In genomic region chr14:94081386-94081820, GRCh38 we compare ENCODE assay signal across 8 cellular contexts. TPM values are rescaled to one million over a fixed set of nuclear protein-coding genes. Genes with fewer than 3 reads are reported as not detected.
DNase-seq lines count a peak whose midpoint lies in the region; ATAC-seq, FAIRE-seq and TF ChIP-seq lines count a peak whose summit lies in the region.

No MANE protein-coding gene starts in this region.

- TF ChIP-seq EP300 in A549 (IDR thresholded peaks at IDR 0.05): no peak

- peaks cover 40% of the 10 kb centered on the region for H3K4me1 Mint-ChIP-seq in activated CD8-positive, alpha-beta T cell treated with anti-CD3 and anti-CD28 coated beads for 36 hours (ENCODE audit: low read depth)
- H3K4me1 Mint-ChIP-seq in stimulated activated naive CD8-positive, alpha-beta T cell treated with anti-CD3 and anti-CD28 coated beads, Interleukin-15, amount 100 ng/mL, for 72 hours: peaks cover 38% of the 10 kb centered on the region

- DNase-seq in A549 (ENCODE audit: low read depth in 1 of 2, low spot score in 1 of 2) (no peak), SKM-1 treated with dmso at 0.1 percent for 144 hours (lab: John Stamatoyannopoulos, UW; ENCODE audit: unreplicated experiment) (no peak), posterior cingulate gyrus (no peak)
- peak; percentile 20 for DNase-seq in activated CD8-positive, alpha-beta T cell treated with anti-CD3 and anti-CD28 coated beads for 36 hours
- DNase-seq in stimulated activated naive CD8-positive, alpha-beta T cell treated with anti-CD3 and anti-CD28 coated beads, Interleukin-15, amount 100 ng/mL, for 72 hours: no peak

- H3K4me1 ChIP-seq in A549: peaks cover 14% of the 10 kb centered on the region

- intact Hi-C loops in activated CD8-positive, alpha-beta T cell treated with anti-CD3 and anti-CD28 coated beads for 36 hours (cut with micrococcal nuclease): loop anchor here (2.0 kb wide), 1 partner anchor 25 kb away; no protein-coding TSS in a partner anchor
- intact Hi-C loops in posterior cingulate gyrus (cut with DNase I): loop anchor here (2.0 to 5.0 kb wide), 3 partner anchors 46 to 96 kb away; partner anchors contain the start of gene IFI27L2

- H3K9me3 ChIP-seq in A549: peaks cover 9% of the 10 kb centered on the region; the same call in 2 of the 3 replicates

- CTCF ChIA-PET in A549 (lab: Yijun Ruan, JAX): interaction anchor here (1.1 to 1.3 kb wide), 2 partner anchors 18 to 141 kb away, joined by 3 read pairs; no protein-coding TSS in a partner anchor
- CTCF ChIA-PET in activated CD8-positive, alpha-beta T cell treated with anti-CD3 and anti-CD28 coated beads for 36 hours (lab: Charles Lee): interaction anchor here (1.2 to 4.8 kb wide), 9 partner anchors 10 to 144 kb away, joined by 3 to 29 read pairs (median 17); no protein-coding TSS in a partner anchor

- no peak for TF ChIP-seq RAD21 in A549 (conservative IDR thresholded peaks at IDR 0.05 in 1 of 2, IDR thresholded peaks at IDR 0.05 in 1 of 2)

- no peak for TF ChIP-seq CTCF in A549 (IDR thresholded peaks at IDR 0.05)
- no peak for TF ChIP-seq CTCF in activated CD8-positive, alpha-beta T cell treated with anti-CD3 and anti-CD28 coated beads for 36 hours (IDR thresholded peaks at IDR 0.05)

- POLR2A ChIA-PET in A549 (lab: Yijun Ruan, JAX): interaction anchor here (0.8 to 1.4 kb wide), 6 partner anchors 14 to 55 kb away, joined by 3 to 6 read pairs (median 3); partner anchors contain the start of gene IFI27L2
- POLR2A ChIA-PET in activated CD8-positive, alpha-beta T cell treated with anti-CD3 and anti-CD28 coated beads for 36 hours (lab: Charles Lee): interaction anchor here (0.7 to 4.5 kb wide), 11 partner anchors 9 to 121 kb away, joined by 3 to 34 read pairs (median 5); partner anchors contain the start of genes IFI27L2 and OTUB2

- H3K4me3 ChIP-seq in A549: peak overlapping the region; percentile 89
- peak overlapping the region; percentile 92 for H3K4me3 ChIP-seq in iPS-11a (ENCODE audit: low read depth, low read length)

- H3K36me3 Mint-ChIP-seq in activated CD8-positive, alpha-beta T cell treated with anti-CD3 and anti-CD28 coated beads for 36 hours (ENCODE audit: low read depth): peaks cover 38% of the 10 kb centered on the region

- H3K27me3 Mint-ChIP-seq in activated CD8-positive, alpha-beta T cell treated with anti-CD3 and anti-CD28 coated beads for 36 hours: no peaks in the 10 kb centered on the region
- no peaks in the 10 kb centered on the region for H3K27me3 Mint-ChIP-seq in stimulated activated naive CD8-positive, alpha-beta T cell treated with anti-CD3 and anti-CD28 coated beads, Interleukin-15, amount 100 ng/mL, for 72 hours

- peak overlapping the region; percentile 80 to 91 for H3K27ac ChIP-seq in A549

- H3K9me3 Mint-ChIP-seq in activated CD8-positive, alpha-beta T cell treated with anti-CD3 and anti-CD28 coated beads for 36 hours: peaks cover 1% of the 10 kb centered on the region
- H3K9me3 Mint-ChIP-seq in stimulated activated naive CD8-positive, alpha-beta T cell treated with anti-CD3 and anti-CD28 coated beads, Interleukin-15, amount 100 ng/mL, for 72 hours: peaks cover 0 to 7% of the 10 kb centered on the region in 2 donors

- peak; percentile 13 to 16; a peak in 3 of 6 replicates for ATAC-seq in A549
- peak; percentile 35 for ATAC-seq in GM18907 (IDR thresholded peaks at IDR 0.05; ENCODE audit: unreplicated experiment)
- ATAC-seq in HG03196 (IDR thresholded peaks at IDR 0.05; ENCODE audit: unreplicated experiment): peak; percentile 13
- peak; percentile 34 for ATAC-seq in activated CD8-positive, alpha-beta T cell treated with anti-CD3 and anti-CD28 coated beads for 36 hours
- peak; percentile 44 for ATAC-seq in stimulated activated naive CD8-positive, alpha-beta T cell treated with anti-CD3 and anti-CD28 coated beads, Interleukin-15, amount 100 ng/mL, for 72 hours

- WGBS in A549 (ENCODE audit: missing lambda C conversion rate): 11% methylated on average over 19 of the region's 19 CpGs

- no peak for FAIRE-seq in A549 (lab: Jason Lieb, UNC)

- peak overlapping the region; percentile 72 for H3K4me2 ChIP-seq in A549

- no peak for TF ChIP-seq POLR2A in A549 (IDR thresholded peaks at IDR 0.05; ENCODE audit: low read length)

- H3K4me3 Mint-ChIP-seq in activated CD8-positive, alpha-beta T cell treated with anti-CD3 and anti-CD28 coated beads for 36 hours: peak overlapping the region; percentile 98
- peak overlapping the region; percentile 96 to 99 for H3K4me3 Mint-ChIP-seq in stimulated activated naive CD8-positive, alpha-beta T cell treated with anti-CD3 and anti-CD28 coated beads, Interleukin-15, amount 100 ng/mL, for 72 hours

- H3K27ac Mint-ChIP-seq in activated CD8-positive, alpha-beta T cell treated with anti-CD3 and anti-CD28 coated beads for 36 hours: peak overlapping the region; percentile 99
- H3K27ac Mint-ChIP-seq in stimulated activated naive CD8-positive, alpha-beta T cell treated with anti-CD3 and anti-CD28 coated beads, Interleukin-15, amount 100 ng/mL, for 72 hours: peak overlapping the region; percentile 100

TF ChIP-seq in A549, 52 proteins besides CTCF, POLR2A, EP300 and RAD21 (continues in another document):
- TF ChIP-seq POLR2AphosphoS2 (conservative IDR thresholded peaks at IDR 0.05; ENCODE audit: low read length): no peak
- TF ChIP-seq, protein P1, sequence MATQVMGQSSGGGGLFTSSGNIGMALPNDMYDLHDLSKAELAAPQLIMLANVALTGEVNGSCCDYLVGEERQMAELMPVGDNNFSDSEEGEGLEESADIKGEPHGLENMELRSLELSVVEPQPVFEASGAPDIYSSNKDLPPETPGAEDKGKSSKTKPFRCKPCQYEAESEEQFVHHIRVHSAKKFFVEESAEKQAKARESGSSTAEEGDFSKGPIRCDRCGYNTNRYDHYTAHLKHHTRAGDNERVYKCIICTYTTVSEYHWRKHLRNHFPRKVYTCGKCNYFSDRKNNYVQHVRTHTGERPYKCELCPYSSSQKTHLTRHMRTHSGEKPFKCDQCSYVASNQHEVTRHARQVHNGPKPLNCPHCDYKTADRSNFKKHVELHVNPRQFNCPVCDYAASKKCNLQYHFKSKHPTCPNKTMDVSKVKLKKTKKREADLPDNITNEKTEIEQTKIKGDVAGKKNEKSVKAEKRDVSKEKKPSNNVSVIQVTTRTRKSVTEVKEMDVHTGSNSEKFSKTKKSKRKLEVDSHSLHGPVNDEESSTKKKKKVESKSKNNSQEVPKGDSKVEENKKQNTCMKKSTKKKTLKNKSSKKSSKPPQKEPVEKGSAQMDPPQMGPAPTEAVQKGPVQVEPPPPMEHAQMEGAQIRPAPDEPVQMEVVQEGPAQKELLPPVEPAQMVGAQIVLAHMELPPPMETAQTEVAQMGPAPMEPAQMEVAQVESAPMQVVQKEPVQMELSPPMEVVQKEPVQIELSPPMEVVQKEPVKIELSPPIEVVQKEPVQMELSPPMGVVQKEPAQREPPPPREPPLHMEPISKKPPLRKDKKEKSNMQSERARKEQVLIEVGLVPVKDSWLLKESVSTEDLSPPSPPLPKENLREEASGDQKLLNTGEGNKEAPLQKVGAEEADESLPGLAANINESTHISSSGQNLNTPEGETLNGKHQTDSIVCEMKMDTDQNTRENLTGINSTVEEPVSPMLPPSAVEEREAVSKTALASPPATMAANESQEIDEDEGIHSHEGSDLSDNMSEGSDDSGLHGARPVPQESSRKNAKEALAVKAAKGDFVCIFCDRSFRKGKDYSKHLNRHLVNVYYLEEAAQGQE (IDR thresholded peaks at IDR 0.05): no peak

RNA-seq across cellular contexts. Expression of gene IFI27L1, which starts 0.3 kb away (rescaled TPM):
- polyA plus RNA-seq in A549 (2011; rRNA removed) (13.4 and 15.9 TPM in 2 replicates), A549 (2017; fragmentation: RNase III; extraction: RNeasy Plus Mini Kit Qiagen cat#74134 plus additional on column Dnase treatment) (23.2 to 28.0 TPM (median 27.0 TPM) in 3 replicates)
- polyA plus RNA-seq in A549 (2012; cell fraction: cytosol; rRNA removed): 20.4 and 25.9 TPM in 2 replicates
- polyA plus RNA-seq in A549 (2012; cell fraction: nucleus; rRNA removed): 17.8 and 21.5 TPM in 2 replicates
- 7.4 and 8.8 TPM in 2 replicates for polyA minus RNA-seq in A549 (2011; rRNA and poly(A)+ RNA removed)
- total RNA-seq in activated CD8-positive, alpha-beta T cell treated with anti-CD3 and anti-CD28 coated beads for 36 hours: 10 to 100 TPM; 21.9 to 23.3 TPM

RNA-seq across cellular contexts. Expression of gene DDX24, which starts 0.4 kb away (rescaled TPM):
- polyA plus RNA-seq in A549 (2011; rRNA removed) (161 and 169 TPM in 2 replicates), A549 (2017; fragmentation: RNase III; extraction: RNeasy Plus Mini Kit Qiagen cat#74134 plus additional on column Dnase treatment) (117 to 127 TPM (median 121 TPM) in 3 replicates)
- polyA plus RNA-seq in A549 (2012; cell fraction: cytosol; rRNA removed): 98.5 and 100 TPM in 2 replicates
- polyA plus RNA-seq in A549 (2012; cell fraction: nucleus; rRNA removed): 95.5 and 140 TPM in 2 replicates
- polyA minus RNA-seq in A549 (2011; rRNA and poly(A)+ RNA removed): 107 and 128 TPM in 2 replicates
- 100 to 1,000 TPM; 272 to 275 TPM for total RNA-seq in activated CD8-positive, alpha-beta T cell treated with anti-CD3 and anti-CD28 coated beads for 36 hours

RNA-seq across cellular contexts. Expression of gene IFI27, which starts 29.1 kb away (rescaled TPM):
- polyA plus RNA-seq in A549 (2011; rRNA removed) (1.3 and 2.2 TPM in 2 replicates), A549 (2017; fragmentation: RNase III; extraction: RNeasy Plus Mini Kit Qiagen cat#74134 plus additional on column Dnase treatment) (0.76 to 0.90 TPM (median 0.76 TPM) in 3 replicates)
- 1.4 and 1.9 TPM in 2 replicates for polyA plus RNA-seq in A549 (2012; cell fraction: cytosol; rRNA removed)
- polyA plus RNA-seq in A549 (2012; cell fraction: nucleus; rRNA removed): 8.7 and 12.4 TPM in 2 replicates
- 0.87 and 1.7 TPM in 2 replicates for polyA minus RNA-seq in A549 (2011; rRNA and poly(A)+ RNA removed)
- total RNA-seq in activated CD8-positive, alpha-beta T cell treated with anti-CD3 and anti-CD28 coated beads for 36 hours: 1 to 10 TPM in 1 of 2 experiments, under 1 TPM in 1; 0.86 to 4.1 TPM

RNA-seq across cellular contexts. Expression of gene IFI27L2, which starts 48.0 kb away (rescaled TPM):
- polyA plus RNA-seq in A549 (2011; rRNA removed): 20.3 and 26.9 TPM in 2 replicates
- 64.6 and 67.6 TPM in 2 replicates for polyA plus RNA-seq in A549 (2012; cell fraction: cytosol; rRNA removed)
- polyA plus RNA-seq in A549 (2012; cell fraction: nucleus; rRNA removed): 35.4 and 56.9 TPM in 2 replicates
- polyA plus RNA-seq in A549 (2017; fragmentation: RNase III; extraction: RNeasy Plus Mini Kit Qiagen cat#74134 plus additional on column Dnase treatment): 58.0 to 69.2 TPM (median 64.4 TPM) in 3 replicates
- 4.5 and 5.7 TPM in 2 replicates for polyA minus RNA-seq in A549 (2011; rRNA and poly(A)+ RNA removed)
- total RNA-seq in activated CD8-positive, alpha-beta T cell treated with anti-CD3 and anti-CD28 coated beads for 36 hours: 10 to 100 TPM; 43.0 to 44.5 TPM

RNA-seq across cellular contexts. Expression of gene OTUB2, which starts 55.3 kb away (rescaled TPM):
- polyA plus RNA-seq in A549 (2011; rRNA removed) (1.2 and 1.7 TPM in 2 replicates), A549 (2017; fragmentation: RNase III; extraction: RNeasy Plus Mini Kit Qiagen cat#74134 plus additional on column Dnase treatment) (2.2 to 2.5 TPM (median 2.4 TPM) in 3 replicates)
- polyA plus RNA-seq in A549 (2012; cell fraction: cytosol; rRNA removed): 0.74 and 0.96 TPM in 2 replicates
- 0.76 and 0.77 TPM in 2 replicates for polyA plus RNA-seq in A549 (2012; cell fraction: nucleus; rRNA removed)
- 2.6 and 3.3 TPM in 2 replicates for polyA minus RNA-seq in A549 (2011; rRNA and poly(A)+ RNA removed)
- total RNA-seq in activated CD8-positive, alpha-beta T cell treated with anti-CD3 and anti-CD28 coated beads for 36 hours: under 1 TPM; 0.25 to 0.29 TPM
